1 cellular context compared by ENCODE assay signal in the genomic region with DNA sequence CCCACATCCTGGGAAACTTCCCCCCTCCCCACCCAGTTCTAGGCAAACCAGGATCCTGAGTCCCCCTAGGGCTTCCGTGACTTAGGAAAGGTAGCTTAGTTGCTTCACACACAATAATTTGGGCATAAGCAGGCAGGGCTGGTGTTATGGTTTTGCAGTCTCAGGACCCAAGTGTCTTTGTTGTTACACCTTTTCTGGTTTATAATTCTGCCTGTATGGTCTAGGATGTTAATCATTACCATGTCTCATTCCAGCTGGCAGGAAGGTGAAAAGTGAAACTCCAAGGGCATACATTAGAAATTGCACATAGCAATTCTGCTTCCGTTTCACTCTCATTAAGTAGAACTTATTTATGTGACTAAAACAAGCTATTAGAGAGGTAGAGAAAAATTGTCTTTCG.
TF ChIP-seq lines count a peak whose summit lies in the region.

No MANE protein-coding gene starts in this region.

TF ChIP-seq in GM23338, 12 proteins besides CTCF, POLR2A, EP300 and RAD21 (continued from another document):
- TF ChIP-seq, protein P1, sequence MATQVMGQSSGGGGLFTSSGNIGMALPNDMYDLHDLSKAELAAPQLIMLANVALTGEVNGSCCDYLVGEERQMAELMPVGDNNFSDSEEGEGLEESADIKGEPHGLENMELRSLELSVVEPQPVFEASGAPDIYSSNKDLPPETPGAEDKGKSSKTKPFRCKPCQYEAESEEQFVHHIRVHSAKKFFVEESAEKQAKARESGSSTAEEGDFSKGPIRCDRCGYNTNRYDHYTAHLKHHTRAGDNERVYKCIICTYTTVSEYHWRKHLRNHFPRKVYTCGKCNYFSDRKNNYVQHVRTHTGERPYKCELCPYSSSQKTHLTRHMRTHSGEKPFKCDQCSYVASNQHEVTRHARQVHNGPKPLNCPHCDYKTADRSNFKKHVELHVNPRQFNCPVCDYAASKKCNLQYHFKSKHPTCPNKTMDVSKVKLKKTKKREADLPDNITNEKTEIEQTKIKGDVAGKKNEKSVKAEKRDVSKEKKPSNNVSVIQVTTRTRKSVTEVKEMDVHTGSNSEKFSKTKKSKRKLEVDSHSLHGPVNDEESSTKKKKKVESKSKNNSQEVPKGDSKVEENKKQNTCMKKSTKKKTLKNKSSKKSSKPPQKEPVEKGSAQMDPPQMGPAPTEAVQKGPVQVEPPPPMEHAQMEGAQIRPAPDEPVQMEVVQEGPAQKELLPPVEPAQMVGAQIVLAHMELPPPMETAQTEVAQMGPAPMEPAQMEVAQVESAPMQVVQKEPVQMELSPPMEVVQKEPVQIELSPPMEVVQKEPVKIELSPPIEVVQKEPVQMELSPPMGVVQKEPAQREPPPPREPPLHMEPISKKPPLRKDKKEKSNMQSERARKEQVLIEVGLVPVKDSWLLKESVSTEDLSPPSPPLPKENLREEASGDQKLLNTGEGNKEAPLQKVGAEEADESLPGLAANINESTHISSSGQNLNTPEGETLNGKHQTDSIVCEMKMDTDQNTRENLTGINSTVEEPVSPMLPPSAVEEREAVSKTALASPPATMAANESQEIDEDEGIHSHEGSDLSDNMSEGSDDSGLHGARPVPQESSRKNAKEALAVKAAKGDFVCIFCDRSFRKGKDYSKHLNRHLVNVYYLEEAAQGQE (IDR thresholded peaks at IDR 0.05; ENCODE audit: unreplicated experiment): no peak
- TF ChIP-seq STAT1 (IDR thresholded peaks at IDR 0.05; ENCODE audit: unreplicated experiment) (no peak), EZH2phosphoT487 (IDR thresholded peaks at IDR 0.05; ENCODE audit: unreplicated experiment) (no peak), EZH2 (IDR thresholded peaks at IDR 0.05; ENCODE audit: low read depth, unreplicated experiment) (no peak), POLR2AphosphoS5 (IDR thresholded peaks at IDR 0.05; ENCODE audit: low read depth) (no peak), ZNF114 (CRISPR knock-in tag; IDR thresholded peaks at IDR 0.05) (no peak), CREB1 (CRISPR knock-in tag; IDR thresholded peaks at IDR 0.05; ENCODE audit: low read depth) (no peak), NANOG (IDR thresholded peaks at IDR 0.05; ENCODE audit: borderline replicate concordance) (no peak)
- TF ChIP-seq, protein P2, sequence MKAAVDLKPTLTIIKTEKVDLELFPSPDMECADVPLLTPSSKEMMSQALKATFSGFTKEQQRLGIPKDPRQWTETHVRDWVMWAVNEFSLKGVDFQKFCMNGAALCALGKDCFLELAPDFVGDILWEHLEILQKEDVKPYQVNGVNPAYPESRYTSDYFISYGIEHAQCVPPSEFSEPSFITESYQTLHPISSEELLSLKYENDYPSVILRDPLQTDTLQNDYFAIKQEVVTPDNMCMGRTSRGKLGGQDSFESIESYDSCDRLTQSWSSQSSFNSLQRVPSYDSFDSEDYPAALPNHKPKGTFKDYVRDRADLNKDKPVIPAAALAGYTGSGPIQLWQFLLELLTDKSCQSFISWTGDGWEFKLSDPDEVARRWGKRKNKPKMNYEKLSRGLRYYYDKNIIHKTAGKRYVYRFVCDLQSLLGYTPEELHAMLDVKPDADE (IDR thresholded peaks at IDR 0.05): no peak
TF ChIP-seq in GM23338: peak in this region for 0.
